Comparison of ENCODE assay signal across 8 cellular contexts in genomic region chr17:10292057-10292931, GRCh38.
DNase-seq lines count a peak whose midpoint lies in the region; ATAC-seq, FAIRE-seq and TF ChIP-seq lines count a peak whose summit lies in the region.

No MANE protein-coding gene starts in this region.

- in situ Hi-C loops in ACHN (cut with HindIII; ENCODE audit: low pct_ligation_motif_present, low pct_unique_long_range_greater_than_20kb, low sequenced_read_pairs): no loop called here

- H3K4me1 ChIP-seq in adipocyte (ENCODE audit: control insufficient read depth, insufficient read depth, low read length): peaks cover 26% of the 10 kb centered on the region

- H3K4me3 ChIP-seq in adipocyte (ENCODE audit: low read length): peak overlapping the region; percentile 55

- H3K27me3 ChIP-seq in adipocyte (replicated peaks; ENCODE audit: control insufficient read depth, insufficient read depth, low read length): no peaks in the 10 kb centered on the region

- H3K9ac ChIP-seq in adipocyte (ENCODE audit: low read length): no peak overlapping the region

- peak; percentile 37 for DNase-seq in adipocyte (ENCODE audit: low read depth)
- no peak for DNase-seq in omental fat pad (ENCODE audit: low spot score)
- no peak for DNase-seq in C1 segment of cervical spinal cord (lab: John Stamatoyannopoulos, UW)
- DNase-seq in H54 (ENCODE audit: insufficient read length, low spot score): no peak
- DNase-seq in GF-D8 (lab: John Stamatoyannopoulos, UW): no peak
- no peak for DNase-seq in ACHN

- H3K36me3 ChIP-seq in adipocyte (ENCODE audit: control insufficient read depth, insufficient read depth, low read length, severe bottlenecking): no peaks in the 10 kb centered on the region

- TF ChIP-seq CTCF in omental fat pad (IDR thresholded peaks at IDR 0.05): no peak

- ATAC-seq in GM18519 (IDR thresholded peaks at IDR 0.05; ENCODE audit: low FRiP score, unreplicated experiment) (peak; percentile 69), HG03025 (IDR thresholded peaks at IDR 0.05; ENCODE audit: low FRiP score, unreplicated experiment) (peak; percentile 73), omental fat pad (ENCODE audit: low FRiP score) (peak; percentile 73)

- no peak for TF ChIP-seq POLR2A in H54 (IDR thresholded peaks at IDR 0.05; ENCODE audit: low read depth, low read length)

- no peaks in the 10 kb centered on the region for H3K9me3 ChIP-seq in adipocyte (ENCODE audit: control insufficient read depth, low read length)

- FAIRE-seq in H54 (lab: Jason Lieb, UNC): no peak
